Comparison of ENCODE assay signal across 16 cellular contexts in the genomic region with DNA sequence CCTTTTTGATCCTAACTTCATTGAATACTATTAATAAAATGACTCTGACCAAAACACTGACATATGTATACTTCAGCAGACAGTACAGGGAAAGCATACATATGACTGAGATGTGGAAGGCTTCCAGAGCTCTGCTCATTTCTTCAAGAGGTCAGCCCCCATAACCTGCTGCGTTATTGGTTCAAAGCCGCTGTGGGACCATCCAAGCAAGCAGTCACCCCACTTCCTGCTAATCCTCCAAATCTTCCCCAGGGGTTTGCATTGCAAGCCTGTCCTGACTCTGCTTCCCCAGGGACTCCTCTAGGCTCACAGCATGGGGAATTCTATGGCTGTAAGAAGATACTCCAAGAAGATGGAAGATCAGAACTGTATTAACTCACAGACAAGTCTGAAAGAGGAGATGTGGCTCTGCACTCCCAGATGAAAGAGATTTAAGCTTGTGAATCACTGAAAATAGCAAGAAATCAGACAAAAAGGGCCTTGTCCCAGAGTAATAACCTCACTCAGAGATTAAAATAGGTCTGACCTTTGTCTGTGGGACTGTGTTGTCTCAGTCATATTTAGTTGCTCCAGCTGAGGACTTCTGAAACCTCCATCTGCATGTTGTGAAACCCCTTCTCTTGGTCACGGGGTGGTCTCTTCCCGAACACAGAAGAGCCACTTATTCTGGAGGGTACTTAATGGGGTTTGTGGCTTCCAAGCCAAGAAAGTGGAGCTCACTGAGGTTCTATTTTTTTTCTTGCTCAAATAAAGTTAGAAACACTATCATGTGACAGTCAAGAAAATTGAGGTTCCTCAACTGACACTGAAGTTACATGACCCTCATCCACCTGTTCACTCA.
DNase-seq lines count a peak whose midpoint lies in the region; ATAC-seq and TF ChIP-seq lines count a peak whose summit lies in the region.
"Had no signal": no experiment of that assay in that cellular context is flagged by ENCODE, and none has a peak within 500 bp of the region (broad histone marks: within the 10 kb centered on the region; RNA-seq: fewer than 3 reads in every experiment).

No MANE protein-coding gene starts in this region.

- peak; percentile 78 for ATAC-seq in GM18505 (IDR thresholded peaks at IDR 0.05; ENCODE audit: unreplicated experiment)
- peak; percentile 70 for ATAC-seq in GM21381 (IDR thresholded peaks at IDR 0.05; ENCODE audit: unreplicated experiment)
- peak; percentile 87 for ATAC-seq in HG03066 (IDR thresholded peaks at IDR 0.05; ENCODE audit: low read depth, unreplicated experiment)
- peak; percentile 22 for ATAC-seq in left lung
- ATAC-seq in naive thymus-derived CD4-positive, alpha-beta T cell, result no peak

- POLR2A ChIA-PET in naive thymus-derived CD4-positive, alpha-beta T cell (lab: Charles Lee), result no interaction called here

- no peak overlapping the region for H3K27ac ChIP-seq in left lung
- H3K27ac ChIP-seq in naive thymus-derived CD4-positive, alpha-beta T cell (ENCODE audit: low read depth, low read length), result no peak overlapping the region
- H3K27ac ChIP-seq: upper lobe of left lung had no signal

- H3K4me1 ChIP-seq in left lung, result peaks cover 0 to 18% of the 10 kb centered on the region in 2 donors
- H3K4me1 ChIP-seq in naive thymus-derived CD4-positive, alpha-beta T cell (ENCODE audit: control insufficient read depth in 2 of 2, insufficient read depth in 2 of 2, low read length in 2 of 2), result no peaks in the 10 kb centered on the region

- no peaks in the 10 kb centered on the region for H3K27me3 ChIP-seq in left lung
- H3K27me3 ChIP-seq in naive thymus-derived CD4-positive, alpha-beta T cell (ENCODE audit: control insufficient read depth in 2 of 2, insufficient read depth in 2 of 2, low read length in 2 of 2), result no peaks in the 10 kb centered on the region
- H3K27me3 ChIP-seq: heart left ventricle, upper lobe of left lung had no signal

- no peak for DNase-seq in left lung
- DNase-seq in NOMO-1 (lab: John Stamatoyannopoulos, UW; ENCODE audit: unreplicated experiment in 2 of 2), result no peak
- no peak for DNase-seq in naive thymus-derived CD4-positive, alpha-beta T cell
- DNase-seq in NCI-H1417 (lab: John Stamatoyannopoulos, UW), result no peak
- DNase-seq in HCEC 1CT, result no peak
- DNase-seq: activated gamma-delta T cell; DMS53; NCI-H446; stimulated activated CD4-positive, alpha-beta T cell treated with anti-CD3 and anti-CD28 coated beads, Interleukin-2, amount 100 ng/mL, for 48 hours; T1000; upper lobe of left lung had no signal

- TF ChIP-seq POLR2A in GM18505 (IDR thresholded peaks at IDR 0.05; ENCODE audit: borderline replicate concordance, extremely low read depth, insufficient read depth, insufficient read length), result no peak

- no peak for TF ChIP-seq CTCF in left lung (IDR thresholded peaks at IDR 0.05)

- H3K27ac Mint-ChIP-seq in naive thymus-derived CD4-positive, alpha-beta T cell, result no peak overlapping the region
- H3K27ac Mint-ChIP-seq: dendritic cell treated with granulocyte-macrophage colony-stimulating factor and Interleukin-4, amounts not matched to agents 40 ng/mL and 50 ng/mL, for 4 days had no signal

- no peaks in the 10 kb centered on the region for H3K36me3 ChIP-seq in left lung
- no peaks in the 10 kb centered on the region for H3K36me3 ChIP-seq in naive thymus-derived CD4-positive, alpha-beta T cell (ENCODE audit: control insufficient read depth in 2 of 3, insufficient read depth in 3 of 3, low read length in 3 of 3)
- H3K36me3 ChIP-seq: heart left ventricle, upper lobe of left lung had no signal

- H3K36me3 Mint-ChIP-seq in naive thymus-derived CD4-positive, alpha-beta T cell, result no peaks in the 10 kb centered on the region

- H3K27me3 Mint-ChIP-seq in naive thymus-derived CD4-positive, alpha-beta T cell, result peaks cover 0 to 5% (median 0%) of the 10 kb centered on the region in 5 donors
- H3K27me3 Mint-ChIP-seq: dendritic cell treated with granulocyte-macrophage colony-stimulating factor and Interleukin-4, amounts not matched to agents 40 ng/mL and 50 ng/mL, for 4 days had no signal

- H3K4me1 Mint-ChIP-seq in naive thymus-derived CD4-positive, alpha-beta T cell, result no peaks in the 10 kb centered on the region

- no peaks in the 10 kb centered on the region for H3K9me3 ChIP-seq in left lung
- no peaks in the 10 kb centered on the region for H3K9me3 ChIP-seq in naive thymus-derived CD4-positive, alpha-beta T cell (ENCODE audit: control insufficient read depth in 2 of 3, low read length in 3 of 3)
- H3K9me3 ChIP-seq: heart left ventricle, upper lobe of left lung had no signal

- no peak overlapping the region for H3K4me3 ChIP-seq in left lung
- no peak overlapping the region for H3K4me3 ChIP-seq in naive thymus-derived CD4-positive, alpha-beta T cell (ENCODE audit: low read length)
- H3K4me3 ChIP-seq: heart left ventricle, upper lobe of left lung had no signal

- intact Hi-C loops in left lung (cut with DNase I), result no loop called here
- intact Hi-C loops in naive thymus-derived CD4-positive, alpha-beta T cell (cut with micrococcal nuclease), result no loop called here

- H3K9me3 Mint-ChIP-seq in naive thymus-derived CD4-positive, alpha-beta T cell, result no peaks in the 10 kb centered on the region
- H3K9me3 Mint-ChIP-seq: dendritic cell treated with granulocyte-macrophage colony-stimulating factor and Interleukin-4, amounts not matched to agents 40 ng/mL and 50 ng/mL, for 4 days had no signal

- CTCF ChIA-PET in naive thymus-derived CD4-positive, alpha-beta T cell (lab: Charles Lee), result no interaction called here

- H3K4me3 Mint-ChIP-seq in naive thymus-derived CD4-positive, alpha-beta T cell, result no peak overlapping the region
- H3K4me3 Mint-ChIP-seq: dendritic cell treated with granulocyte-macrophage colony-stimulating factor and Interleukin-4, amounts not matched to agents 40 ng/mL and 50 ng/mL, for 4 days had no signal
